21 cellular contexts compared by ENCODE assay signal in the genomic region with DNA sequence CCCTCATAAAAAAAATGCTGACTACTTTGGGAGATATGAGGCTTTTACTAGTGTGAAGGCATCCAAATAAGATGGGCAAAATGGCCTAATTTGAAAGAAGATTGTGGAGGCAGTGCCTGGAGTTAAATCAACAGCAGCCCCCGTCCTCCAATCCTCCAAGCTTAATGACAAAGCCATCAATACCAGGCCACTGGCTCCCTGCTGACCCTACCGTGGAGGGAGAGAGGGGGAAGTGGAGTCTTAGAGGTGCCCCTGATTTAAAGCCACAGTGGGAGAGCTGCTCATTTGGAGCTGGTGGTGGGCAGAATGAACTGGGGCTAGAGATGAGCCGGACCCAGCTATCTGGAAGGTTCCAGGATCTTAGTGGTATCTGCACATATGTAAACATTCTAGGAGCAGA. TPM values are rescaled to one million over a fixed set of nuclear protein-coding genes. Genes with fewer than 3 reads are reported as not detected.
A peak's percentile ranks its signal among the peaks of the same experiment; 100 is the strongest.
DNase-seq lines count a peak whose midpoint lies in the region; TF ChIP-seq lines count a peak whose summit lies in the region.
"Had no signal": no experiment of that assay in that cellular context is flagged by ENCODE, and none has a peak within 500 bp of the region (broad histone marks: within the 10 kb centered on the region; RNA-seq: fewer than 3 reads in every experiment).

No MANE protein-coding gene starts in this region.

- POLR2A ChIA-PET in CD4-positive, alpha-beta memory T cell (lab: Charles Lee; ENCODE audit: partially characterized antibody) = no interaction called here

- peaks cover 4 to 10% (median 8%) of the 10 kb centered on the region in 4 donors for H3K4me1 Mint-ChIP-seq in CD4-positive, alpha-beta memory T cell

- peak overlapping the region in 1 of 7 donors; percentile 25 for H3K27ac Mint-ChIP-seq in CD4-positive, alpha-beta memory T cell

- no peaks in the 10 kb centered on the region for H3K27me3 ChIP-seq in iPS-20b (ENCODE audit: insufficient read depth, low read length)
- H3K27me3 ChIP-seq in stomach smooth muscle (ENCODE audit: control insufficient read depth in 1 of 2, insufficient read depth in 2 of 2, low read length in 2 of 2) = no peaks in the 10 kb centered on the region
- no peaks in the 10 kb centered on the region for H3K27me3 ChIP-seq in CD4-positive, alpha-beta memory T cell (ENCODE audit: insufficient read depth, low read length)
- H3K27me3 ChIP-seq in WERI-Rb-1 (ENCODE audit: insufficient read depth, low read depth, severe bottlenecking) = no peaks in the 10 kb centered on the region

- peak overlapping the region; percentile 17; the same call in 1 of the 2 replicates for H3K9ac ChIP-seq in iPS-20b (ENCODE audit: low read depth, low read length)
- H3K9ac ChIP-seq in stomach smooth muscle (ENCODE audit: low read length in 2 of 2) = no peak overlapping the region
- H3K9ac ChIP-seq: SK-N-SH had no signal

- H3K27ac ChIP-seq in iPS-20b (ENCODE audit: low read length) (no peak overlapping the region), stomach smooth muscle (ENCODE audit: low read length) (peak overlapping the region; percentile 60), WERI-Rb-1 (no peak overlapping the region)
- H3K27ac ChIP-seq in CD4-positive, alpha-beta memory T cell (ENCODE audit: low read depth, low read length) = no peak overlapping the region
- H3K27ac ChIP-seq: 22Rv1 had no signal

- peaks cover 43 to 58% of the 10 kb centered on the region in 2 donors for H3K36me3 Mint-ChIP-seq in CD4-positive, alpha-beta memory T cell

- H3K9me3 ChIP-seq in iPS-20b (ENCODE audit: insufficient read depth, low read depth, low read length) = no peaks in the 10 kb centered on the region
- H3K9me3 ChIP-seq in stomach smooth muscle (ENCODE audit: control insufficient read depth in 2 of 2, low read length in 2 of 2) = no peaks in the 10 kb centered on the region
- no peaks in the 10 kb centered on the region for H3K9me3 ChIP-seq in CD4-positive, alpha-beta memory T cell (ENCODE audit: control insufficient read depth in 1 of 2, low read length in 2 of 2)
- no peaks in the 10 kb centered on the region for H3K9me3 ChIP-seq in WERI-Rb-1 (ENCODE audit: severe bottlenecking)
- H3K9me3 ChIP-seq: Caco-2, HAP-1, SK-N-SH had no signal

- intact Hi-C loops in CD4-positive, alpha-beta memory T cell (cut with micrococcal nuclease) = no loop called here

- no peaks in the 10 kb centered on the region for H3K9me3 Mint-ChIP-seq in CD4-positive, alpha-beta memory T cell
- H3K9me3 Mint-ChIP-seq: CD14-positive monocyte had no signal

- H3K27me3 Mint-ChIP-seq in CD4-positive, alpha-beta memory T cell = no peaks in the 10 kb centered on the region

- H3K4me3 ChIP-seq in iPS-20b (ENCODE audit: low read length) = no peak overlapping the region
- H3K4me3 ChIP-seq in stomach smooth muscle (ENCODE audit: low read length in 2 of 2) = no peak overlapping the region
- no peak overlapping the region for H3K4me3 ChIP-seq in CD4-positive, alpha-beta memory T cell (ENCODE audit: low read length in 2 of 2)
- no peak overlapping the region for H3K4me3 ChIP-seq in WERI-Rb-1 (ENCODE audit: low read depth, low read length)
- H3K4me3 ChIP-seq: HAP-1, K562 had no signal

- TF ChIP-seq CTCF in WERI-Rb-1 (IDR thresholded peaks at IDR 0.05; ENCODE audit: low read depth, low read length) = no peak

- CTCF ChIA-PET in CD4-positive, alpha-beta memory T cell (lab: Charles Lee; ENCODE audit: partially characterized antibody) = no interaction called here

- H3K36me3 ChIP-seq in iPS-20b (ENCODE audit: insufficient read depth, low read depth, low read length) (peaks cover 7% of the 10 kb centered on the region; the same call in 1 of the 2 replicates), stomach smooth muscle (ENCODE audit: control insufficient read depth in 2 of 2, insufficient read depth in 2 of 2, low read length in 2 of 2) (peaks cover 11 to 32% of the 10 kb centered on the region in 2 donors), WERI-Rb-1 (no peaks in the 10 kb centered on the region)
- peaks cover 29% of the 10 kb centered on the region for H3K36me3 ChIP-seq in CD4-positive, alpha-beta memory T cell (ENCODE audit: insufficient read depth, low read length)

- DNase-seq in NCI-H1417 (lab: John Stamatoyannopoulos, UW) = peak in 2 of 3 experiments; percentile 44 to 79
- DNase-seq in NCI-H1417 treated with DMSO at 0.1 percent for 48 hours (lab: John Stamatoyannopoulos, UW) = no peak
- DNase-seq in NCI-H69 (lab: John Stamatoyannopoulos, UW) = peak; percentile 64
- no peak for DNase-seq in CD4-positive, alpha-beta memory T cell
- no peak for DNase-seq in WERI-Rb-1
- no peak for DNase-seq in COLO668 (lab: John Stamatoyannopoulos, UW; ENCODE audit: unreplicated experiment)
- DNase-seq: Caco-2, GDM1, NCI-H1092 treated with DMSO at 0.1 percent for 48 hours, NCI-H1694 treated with DMSO at 0.1 percent for 48 hours, NCI-H345, NCI-H524 treated with DMSO at 0.1 percent for 48 hours, RPMI8226, SHP77 treated with DMSO at 0.1 percent for 48 hours, SK-N-SH had no signal

- no peak overlapping the region for H3K4me3 Mint-ChIP-seq in CD4-positive, alpha-beta memory T cell
- H3K4me3 Mint-ChIP-seq: CD14-positive monocyte had no signal

- H3K4me1 ChIP-seq in iPS-20b (ENCODE audit: insufficient read depth, low read length) (peaks cover 12% of the 10 kb centered on the region; the same call in 1 of the 2 replicates), stomach smooth muscle (ENCODE audit: control insufficient read depth, insufficient read depth, low read length) (peaks cover 17% of the 10 kb centered on the region)
- peaks cover 4% of the 10 kb centered on the region for H3K4me1 ChIP-seq in CD4-positive, alpha-beta memory T cell (ENCODE audit: insufficient read depth, low read length)
- H3K4me1 ChIP-seq: Caco-2, HAP-1 had no signal

RNA-seq across cellular contexts. Expression of gene KNCN, which starts 24.3 kb away (rescaled TPM):
- total RNA-seq in CD4-positive, alpha-beta memory T cell = not detected
- polyA plus RNA-seq in CD4-positive, alpha-beta memory T cell = not detected
- total RNA-seq: Caco-2, K562 had no signal
- polyA plus RNA-seq: CD14-positive monocyte, K562, SK-N-SH had no signal

RNA-seq across cellular contexts. Expression of gene MKNK1, which starts 28.3 kb away (rescaled TPM):
- 10 to 100 TPM; 54.3 to 54.9 TPM for total RNA-seq in CD4-positive, alpha-beta memory T cell
- polyA plus RNA-seq in CD4-positive, alpha-beta memory T cell = 10 to 100 TPM; 29.3 to 33.4 TPM

RNA-seq across cellular contexts. Expression of gene MOB3C, which starts 40.8 kb away (rescaled TPM):
- 10 to 100 TPM; 27.8 to 29.5 TPM for total RNA-seq in CD4-positive, alpha-beta memory T cell
- polyA plus RNA-seq in CD4-positive, alpha-beta memory T cell = 10 to 100 TPM in 1 of 2 donors, 1 to 10 TPM in 1; 9.8 to 19.1 TPM

Comparison
In these comparisons a context has a peak if more than half of its experiments do, and no peak if none do; other contexts are left out.
1. DNase-seq: peak in NCI-H1417 (2 of 3) and NCI-H69 (single experiment); none in NCI-H1417 treated with DMSO at 0.1 percent for 48 hours (single experiment), CD4-positive, alpha-beta memory T cell (0 of 5), WERI-Rb-1 (single experiment) and COLO668 (single experiment).